Comparison of ENCODE assay signal across 16 cellular contexts in genomic region chr17:4318596-4318995, GRCh38. TPM values are rescaled to one million over a fixed set of nuclear protein-coding genes. Genes with fewer than 3 reads are reported as not detected.
DNase-seq lines count a peak whose midpoint lies in the region; ATAC-seq, FAIRE-seq and TF ChIP-seq lines count a peak whose summit lies in the region.
"Had no signal": no experiment of that assay in that cellular context is flagged by ENCODE, and none has a peak within 500 bp of the region (broad histone marks: within the 10 kb centered on the region; RNA-seq: fewer than 3 reads in every experiment).

No MANE protein-coding gene starts in this region.

- H3K36me3 ChIP-seq in gastrocnemius medialis: peaks cover 0 to 2% of the 10 kb centered on the region in 2 donors

- H3K27ac Mint-ChIP-seq in activated B cell treated with CpG ODN at 0.5 μM for 24 hours: peak overlapping the region; percentile 14

- TF ChIP-seq POLR2A in H54 (IDR thresholded peaks at IDR 0.05; ENCODE audit: low read depth, low read length) (no peak), gastrocnemius medialis (IDR thresholded peaks at IDR 0.05) (no peak)

- H3K9me3 ChIP-seq in gastrocnemius medialis: no peaks in the 10 kb centered on the region

- H3K4me3 ChIP-seq in gastrocnemius medialis: no peak overlapping the region
- H3K4me3 ChIP-seq: K562, PC-9 had no signal

- TF ChIP-seq CTCF in activated B cell treated with CpG ODN at 0.5 μM for 24 hours (IDR thresholded peaks at IDR 0.05) (no peak), gastrocnemius medialis (IDR thresholded peaks at IDR 0.05 in 4 of 5, conservative IDR thresholded peaks at IDR 0.05 in 1 of 5) (no peak)

- peaks cover 11% of the 10 kb centered on the region for H3K36me3 Mint-ChIP-seq in activated B cell treated with CpG ODN at 0.5 μM for 24 hours (ENCODE audit: low read depth)

- FAIRE-seq in H54 (lab: Jason Lieb, UNC): peak; percentile 43

- no peak overlapping the region for H3K4me3 Mint-ChIP-seq in activated B cell treated with CpG ODN at 0.5 μM for 24 hours
- H3K4me3 Mint-ChIP-seq: T-cell had no signal

- H3K27ac ChIP-seq in gastrocnemius medialis: peak overlapping the region; percentile 67 to 77 (median 72)
- H3K27ac ChIP-seq: PC-9 had no signal

- H3K27me3 Mint-ChIP-seq in activated B cell treated with CpG ODN at 0.5 μM for 24 hours: no peaks in the 10 kb centered on the region
- H3K27me3 Mint-ChIP-seq: T-cell had no signal

- ATAC-seq in activated B cell treated with CpG ODN at 0.5 μM for 24 hours (ENCODE audit: low read depth) (no peak), gastrocnemius medialis (no peak), GM18511 (IDR thresholded peaks at IDR 0.05; ENCODE audit: unreplicated experiment) (no peak), GM21723 (IDR thresholded peaks at IDR 0.05; ENCODE audit: unreplicated experiment) (no peak)
- ATAC-seq: K562, T-cell had no signal

- H3K4me1 ChIP-seq in gastrocnemius medialis: peaks cover 76 to 93% of the 10 kb centered on the region in 2 donors

- intact Hi-C loops in activated B cell treated with CpG ODN at 0.5 μM for 24 hours (cut with micrococcal nuclease): no loop called here
- intact Hi-C loops in gastrocnemius medialis (cut with DNase I; ENCODE audit: low total_unique reads): no loop called here

- in situ Hi-C loops in gastrocnemius medialis (cut with MboI; ENCODE audit: low sequenced_read_pairs in 4 of 4): no loop called here

- no peaks in the 10 kb centered on the region for H3K9me3 Mint-ChIP-seq in activated B cell treated with CpG ODN at 0.5 μM for 24 hours
- H3K9me3 Mint-ChIP-seq: T-cell had no signal

- CTCF ChIA-PET in activated B cell treated with CpG ODN at 0.5 μM for 24 hours (lab: Charles Lee): no interaction called here

- POLR2A ChIA-PET in activated B cell treated with CpG ODN at 0.5 μM for 24 hours (lab: Charles Lee): no interaction called here

- DNase-seq in H54 (ENCODE audit: insufficient read length, low spot score) (no peak), activated B cell treated with CpG ODN at 0.5 μM for 24 hours (no peak), fibroblast of peridontal ligament (ENCODE audit: extremely low read depth) (peak; percentile 36), gastrocnemius medialis (no peak), hippocampal formation (lab: John Stamatoyannopoulos, UW) (no peak)
- DNase-seq: activated CD4-positive, CD25-positive, alpha-beta regulatory T cell treated with anti-CD3 and anti-CD28 coated beads, Interleukin-2, amount 50 U/mL, for 72 hours; activated T-cell treated with anti-CD3 and anti-CD28 coated beads, Interleukin-2, amount 50 U/mL, for 1 hour; EL; kidney; NCI-H1417 treated with DMSO at 0.1 percent for 48 hours; NCI-H510A; T-cell had no signal

- peaks cover 63% of the 10 kb centered on the region for H3K4me1 Mint-ChIP-seq in activated B cell treated with CpG ODN at 0.5 μM for 24 hours

- no peaks in the 10 kb centered on the region for H3K27me3 ChIP-seq in gastrocnemius medialis

RNA-seq across cellular contexts. Expression of gene UBE2G1, which starts 47.9 kb away (rescaled TPM):
- 66.5 and 66.6 TPM in 2 replicates for total RNA-seq in activated B cell treated with CpG ODN at 0.5 μM for 24 hours
- total RNA-seq in gastrocnemius medialis: 100 to 1,000 TPM; 152 to 217 (median 180) TPM

RNA-seq across cellular contexts. Expression of gene ANKFY1, which starts 54.8 kb away (rescaled TPM):
- total RNA-seq in activated B cell treated with CpG ODN at 0.5 μM for 24 hours (41.6 and 50.2 TPM in 2 replicates), gastrocnemius medialis (10 to 100 TPM; 12.6 to 26.9 (median 13.5) TPM)
